Comparison of ENCODE assay signal across 19 cellular contexts in the genomic region with DNA sequence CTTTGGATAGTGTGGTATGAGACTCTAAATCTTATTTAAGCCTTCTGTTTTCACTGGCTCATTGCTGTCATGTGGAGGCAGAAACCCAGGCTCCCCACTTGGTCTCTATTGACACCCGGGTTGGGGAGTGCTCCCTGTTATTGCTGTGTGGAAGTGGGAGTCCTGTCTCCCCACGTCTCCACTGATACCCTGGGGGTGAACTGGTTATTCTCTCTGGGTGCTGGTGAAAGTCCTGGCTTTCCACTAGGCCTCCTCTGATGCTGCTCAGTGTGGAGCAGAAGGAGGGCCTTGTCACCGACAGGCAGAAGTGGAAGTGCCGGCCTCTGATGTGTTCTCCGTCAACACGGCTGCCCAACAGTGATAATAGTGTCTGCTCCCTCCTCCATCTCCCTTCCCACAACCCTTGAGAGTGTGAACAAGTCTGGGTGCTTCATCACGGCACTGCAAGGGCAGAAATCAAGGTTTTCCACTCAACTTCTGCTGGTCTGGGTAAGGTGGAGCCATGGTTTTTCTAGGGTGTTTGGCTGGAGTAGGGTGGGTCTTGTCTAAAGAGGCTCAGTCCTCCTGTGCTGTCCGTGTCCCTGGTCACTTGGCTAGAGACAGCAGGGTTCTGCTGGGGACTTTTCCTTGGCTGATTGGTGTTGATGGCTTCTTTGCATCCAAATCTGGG.
DNase-seq lines count a peak whose midpoint lies in the region; ATAC-seq and TF ChIP-seq lines count a peak whose summit lies in the region.
"Had no signal": no experiment of that assay in that cellular context is flagged by ENCODE, and none has a peak within 500 bp of the region (broad histone marks: within the 10 kb centered on the region; RNA-seq: fewer than 3 reads in every experiment).

No MANE protein-coding gene starts in this region.

- no TSS peak for BruUV-seq in mammary epithelial cell (replicated peaks; lab: Mats Ljungman, UMichigan)

- H3K27ac Mint-ChIP-seq in osteocyte (ENCODE audit: unreplicated experiment): no peak overlapping the region
- no peak overlapping the region for H3K27ac Mint-ChIP-seq in naive thymus-derived CD8-positive, alpha-beta T cell
- H3K27ac Mint-ChIP-seq: CD8-positive, alpha-beta T cell had no signal

- H4K20me1 ChIP-seq in mammary epithelial cell (ENCODE audit: insufficient read depth, low read length): no peaks in the 10 kb centered on the region
- H4K20me1 ChIP-seq: BLaER1 treated with 17β-estradiol and CSF1 and Interleukin-3, amounts not matched to agents 10 nM and 100 nM had no signal

- no peaks in the 10 kb centered on the region for H3K9me3 Mint-ChIP-seq in osteocyte (ENCODE audit: unreplicated experiment)
- H3K9me3 Mint-ChIP-seq in naive thymus-derived CD8-positive, alpha-beta T cell: peaks cover 0 to 10% (median 5%) of the 10 kb centered on the region in 9 donors
- H3K9me3 Mint-ChIP-seq: CD8-positive, alpha-beta T cell had no signal

- peaks cover 0 to 6% of the 10 kb centered on the region in 2 donors for H3K27me3 ChIP-seq in breast epithelium
- H3K27me3 ChIP-seq in mammary epithelial cell (ENCODE audit: insufficient read depth, low read length): no peaks in the 10 kb centered on the region
- H3K27me3 ChIP-seq: BLaER1 treated with 17β-estradiol and CSF1 and Interleukin-3, amounts not matched to agents 10 nM and 100 nM had no signal

- 40% methylated on average over 3 of the region's 8 CpGs for WGBS in mammary epithelial cell (ENCODE audit: low coverage, missing lambda C conversion rate)

- H3K4me3 Mint-ChIP-seq in osteocyte (ENCODE audit: unreplicated experiment): no peak overlapping the region
- H3K4me3 Mint-ChIP-seq in naive thymus-derived CD8-positive, alpha-beta T cell: no peak overlapping the region
- H3K4me3 Mint-ChIP-seq: CD8-positive, alpha-beta T cell had no signal

- H3K27ac ChIP-seq in breast epithelium (no peak overlapping the region), mammary epithelial cell (ENCODE audit: insufficient read depth, low read depth, low read length) (no peak overlapping the region)
- H3K27ac ChIP-seq: BLaER1 treated with 17β-estradiol and CSF1 and Interleukin-3, amounts not matched to agents 10 nM and 100 nM; RWPE1 had no signal

- in situ Hi-C loops in mammary epithelial cell (cut with MboI; ENCODE audit: low sequenced_read_pairs in 2 of 2): no loop called here

- TF ChIP-seq POLR2A in breast epithelium (IDR thresholded peaks at IDR 0.05): no peak

- H3K4me2 ChIP-seq in mammary epithelial cell (ENCODE audit: insufficient read depth, low read depth, low read length): no peak overlapping the region
- H3K4me2 ChIP-seq: BLaER1 treated with 17β-estradiol and CSF1 and Interleukin-3, amounts not matched to agents 10 nM and 100 nM had no signal

- H3K9me3 ChIP-seq in breast epithelium (no peaks in the 10 kb centered on the region), mammary epithelial cell (replicated peaks; ENCODE audit: insufficient read depth, low read length) (peaks cover 18% of the 10 kb centered on the region)
- H3K9me3 ChIP-seq: BLaER1 treated with 17β-estradiol and CSF1 and Interleukin-3, amounts not matched to agents 10 nM and 100 nM had no signal

- intact Hi-C loops in breast epithelium (cut with DNase I; ENCODE audit: low total_unique reads) (no loop called here), mammary epithelial cell (cut with micrococcal nuclease) (no loop called here)

- no peak overlapping the region for H3K9ac ChIP-seq in mammary epithelial cell (ENCODE audit: insufficient read depth, low read length)
- H3K9ac ChIP-seq: BLaER1 treated with 17β-estradiol and CSF1 and Interleukin-3, amounts not matched to agents 10 nM and 100 nM had no signal

- ATAC-seq in HG03135 (IDR thresholded peaks at IDR 0.05; ENCODE audit: unreplicated experiment): no peak
- ATAC-seq in naive thymus-derived CD8-positive, alpha-beta T cell: no peak
- ATAC-seq: CD8-positive, alpha-beta T cell; HepG2; PC-3 had no signal

- peaks cover 20% of the 10 kb centered on the region for H3K27me3 Mint-ChIP-seq in osteocyte (ENCODE audit: unreplicated experiment)
- H3K27me3 Mint-ChIP-seq in naive thymus-derived CD8-positive, alpha-beta T cell: peaks cover 14 to 28% (median 21%) of the 10 kb centered on the region in 5 donors

- H3K36me3 ChIP-seq in breast epithelium: no peaks in the 10 kb centered on the region
- H3K36me3 ChIP-seq in mammary epithelial cell (ENCODE audit: insufficient read depth, low read length): no peaks in the 10 kb centered on the region
- H3K36me3 ChIP-seq: BLaER1 treated with 17β-estradiol and CSF1 and Interleukin-3, amounts not matched to agents 10 nM and 100 nM had no signal

- POLR2A ChIA-PET in naive thymus-derived CD8-positive, alpha-beta T cell (lab: Charles Lee): no interaction called here

- H3K4me1 Mint-ChIP-seq in osteocyte (ENCODE audit: unreplicated experiment): no peaks in the 10 kb centered on the region
- peaks cover 4 to 31% (median 21%) of the 10 kb centered on the region in 4 donors for H3K4me1 Mint-ChIP-seq in naive thymus-derived CD8-positive, alpha-beta T cell

- no peaks in the 10 kb centered on the region for H3K36me3 Mint-ChIP-seq in osteocyte (ENCODE audit: unreplicated experiment)
- H3K36me3 Mint-ChIP-seq in naive thymus-derived CD8-positive, alpha-beta T cell: no peaks in the 10 kb centered on the region
- H3K36me3 Mint-ChIP-seq: CD8-positive, alpha-beta T cell had no signal

- no peak overlapping the region for H2AFZ ChIP-seq in mammary epithelial cell (ENCODE audit: low read depth, low read length)

- dilution Hi-C loops in mammary epithelial cell (cut with HindIII; ENCODE audit: low sequenced_read_pairs): no loop called here

- TF ChIP-seq CTCF in breast epithelium (IDR thresholded peaks at IDR 0.05) (no peak), mammary epithelial cell (conservative IDR thresholded peaks at IDR 0.05 in 1 of 2, IDR thresholded peaks at IDR 0.05 in 1 of 2; ENCODE audit: extremely low read depth in 1 of 2, insufficient read depth in 1 of 2, low read depth in 1 of 2, low read length in 2 of 2) (no peak), osteocyte (IDR thresholded peaks at IDR 0.05) (no peak)

- H3K4me3 ChIP-seq in breast epithelium (no peak overlapping the region), mammary epithelial cell (replicated peaks in 1 of 3; ENCODE audit: insufficient read depth in 1 of 3, low read depth in 2 of 3, low read length in 3 of 3) (no peak overlapping the region)
- H3K4me3 ChIP-seq: BLaER1 treated with 17β-estradiol and CSF1 and Interleukin-3, amounts not matched to agents 10 nM and 100 nM had no signal

- H3K79me2 ChIP-seq in mammary epithelial cell (ENCODE audit: insufficient read depth, low read length): no peaks in the 10 kb centered on the region

- H3K4me1 ChIP-seq in breast epithelium (no peaks in the 10 kb centered on the region), mammary epithelial cell (ENCODE audit: insufficient read depth, low read length) (no peaks in the 10 kb centered on the region)

- CTCF ChIA-PET in mammary epithelial cell (lab: Charles Lee; ENCODE audit: low non-redundant PET): no interaction called here

- DNase-seq in breast epithelium (ENCODE audit: low spot score in 2 of 2) (peak; percentile 14 to 22), mammary epithelial cell (no peak), ecto neural progenitor cell (ENCODE audit: low spot score) (peak; percentile 25), osteocyte (ENCODE audit: extremely low spot score, unreplicated experiment) (peak; percentile 57), NCI-H2081 (lab: John Stamatoyannopoulos, UW) (no peak)
- no peak for DNase-seq in naive thymus-derived CD8-positive, alpha-beta T cell
- DNase-seq: Calu3, KBM-7, MV-4-11, NCI-H1694 treated with DMSO at 0.1 percent for 48 hours, NCI-H226, NCI-H524 treated with DMSO at 0.1 percent for 48 hours, PC-3, SIG-M5 had no signal

Comparison
In these comparisons a context has a peak if more than half of its experiments do, and no peak if none do; other contexts are left out.
1. DNase-seq: peak in breast epithelium (2 of 2), ecto neural progenitor cell (single experiment) and osteocyte (single experiment); none in mammary epithelial cell (single experiment), naive thymus-derived CD8-positive, alpha-beta T cell (0 of 10) and NCI-H2081 (0 of 2).